Comparison of ENCODE assay signal across 11 cellular contexts in genomic region chr15:101528108-101528916, GRCh38. TPM values are rescaled to one million over a fixed set of nuclear protein-coding genes. Genes with fewer than 3 reads are reported as not detected.
DNase-seq lines count a peak whose midpoint lies in the region; ATAC-seq and TF ChIP-seq lines count a peak whose summit lies in the region.
"Had no signal": no experiment of that assay in that cellular context is flagged by ENCODE, and none has a peak within 500 bp of the region (broad histone marks: within the 10 kb centered on the region; RNA-seq: fewer than 3 reads in every experiment).

No MANE protein-coding gene starts in this region.

- TF ChIP-seq POLR2A in transverse colon (IDR thresholded peaks at IDR 0.05): no peak

- TF ChIP-seq CTCF in colonic mucosa (IDR thresholded peaks at IDR 0.05): no peak
- no peak for TF ChIP-seq CTCF in lung (IDR thresholded peaks at IDR 0.05; ENCODE audit: control extremely low read depth, extremely low read depth)
- no peak for TF ChIP-seq CTCF in transverse colon (IDR thresholded peaks at IDR 0.05)

- 42 to 56% methylated on average over 18 of the region's 18 CpGs for WGBS in lung, 2 donors
- WGBS in transverse colon (ENCODE audit: low coverage in 1 of 2), 2 donors: 0 to 37% methylated on average over 3 to 14 of the region's 18 CpGs

- H3K9ac ChIP-seq in colonic mucosa (ENCODE audit: low read depth in 2 of 2, low read length in 2 of 2): peak overlapping the region in 1 of 2 donors; percentile 83

- H3K27me3 ChIP-seq in colonic mucosa (no peaks in the 10 kb centered on the region), lung (ENCODE audit: control insufficient read depth, insufficient read depth) (no peaks in the 10 kb centered on the region), transverse colon (no peaks in the 10 kb centered on the region)

- in situ Hi-C loops in transverse colon (cut with MboI; ENCODE audit: low pct_ligation_motif_present in 1 of 4, low pct_unique_long_range_greater_than_20kb in 1 of 4, low sequenced_read_pairs in 3 of 4): no loop called here

- H3K27ac ChIP-seq in colonic mucosa (peak overlapping the region; percentile 91), lung (ENCODE audit: low read depth in 1 of 2, low read length in 1 of 2) (no peak overlapping the region), transverse colon (peak overlapping the region; percentile 79 to 89 (median 84))
- H3K27ac ChIP-seq: epithelial cell of prostate had no signal

- H3K36me3 ChIP-seq in colonic mucosa: no peaks in the 10 kb centered on the region
- H3K36me3 ChIP-seq in lung (ENCODE audit: control insufficient read depth in 2 of 2, insufficient read depth in 2 of 2, low read length in 2 of 2): no peaks in the 10 kb centered on the region
- no peaks in the 10 kb centered on the region for H3K36me3 ChIP-seq in transverse colon

- H3K9me3 ChIP-seq in colonic mucosa (no peaks in the 10 kb centered on the region), lung (ENCODE audit: control insufficient read depth in 2 of 2, insufficient read depth in 1 of 2, low read length in 1 of 2) (peaks cover 0 to 3% of the 10 kb centered on the region in 2 donors), transverse colon (no peaks in the 10 kb centered on the region)

- intact Hi-C loops in colonic mucosa (cut with DNase I): no loop called here
- intact Hi-C loops in transverse colon (cut with DNase I; ENCODE audit: low total_unique reads): no loop called here

- peaks cover 16% of the 10 kb centered on the region for H3K4me1 ChIP-seq in colonic mucosa
- peaks cover 0 to 12% of the 10 kb centered on the region in 2 donors for H3K4me1 ChIP-seq in lung (ENCODE audit: control insufficient read depth in 2 of 2, insufficient read depth in 2 of 2, low read length in 2 of 2)
- peaks cover 22 to 33% (median 27%) of the 10 kb centered on the region in 4 donors for H3K4me1 ChIP-seq in transverse colon

- peak; percentile 43 for ATAC-seq in lung (ENCODE audit: insufficient read depth, low FRiP score)
- ATAC-seq in GM18502 (IDR thresholded peaks at IDR 0.05; ENCODE audit: poor library complexity, unreplicated experiment): no peak
- ATAC-seq in HG03565 (IDR thresholded peaks at IDR 0.05; ENCODE audit: unreplicated experiment): no peak
- ATAC-seq: natural killer cell treated with Interleukin-12 subunit alpha and Interleukin-12 subunit beta and Interleukin-15 and Interleukin-18, amount 100 ng/mL, for 72 hours had no signal

- DNase-seq in NCI-H82 (lab: John Stamatoyannopoulos, UW) (peak; percentile 45), NCI-H82 treated with DMSO at 0.1 percent for 48 hours (lab: John Stamatoyannopoulos, UW; ENCODE audit: unreplicated experiment) (no peak), colonic mucosa (peak; percentile 86), lung (ENCODE audit: low spot score) (peak; percentile 37), transverse colon (peak; percentile 74), iPS-NIHi11 (ENCODE audit: low spot score) (no peak)
- DNase-seq: NCI-H748 treated with DMSO at 0.1 percent for 48 hours had no signal

- no peak for TF ChIP-seq EP300 in transverse colon (IDR thresholded peaks at IDR 0.05; ENCODE audit: low read depth)

- H3K4me3 ChIP-seq in colonic mucosa (no peak overlapping the region), lung (no peak overlapping the region), transverse colon (no peak overlapping the region)

RNA-seq across cellular contexts. Expression of gene PCSK6, which starts 38.8 kb away (rescaled TPM):
- total RNA-seq in colonic mucosa (10 to 100 TPM; 29.9 to 39.5 TPM), lung (10 to 100 TPM; 11.7 to 41.0 TPM), transverse colon (100 to 1,000 TPM in 1 of 4 donors, 10 to 100 TPM in 3; 20.3 to 119 (median 49.7) TPM)
- 1 to 10 TPM; 4.6 to 5.2 TPM for polyA plus RNA-seq in lung

Comparison
In these comparisons a context has a peak if more than half of its experiments do, and no peak if none do; other contexts are left out.
1. DNase-seq: peak in NCI-H82 (single experiment), colonic mucosa (single experiment), lung (single experiment) and transverse colon (single experiment); none in NCI-H82 treated with DMSO at 0.1 percent for 48 hours (single experiment) and iPS-NIHi11 (single experiment).
2. H3K27ac ChIP-seq: peak in colonic mucosa (single experiment) and transverse colon (4 of 4); none in lung (0 of 2).